ENCODE assay signal across 8 cellular contexts in the genomic region with DNA sequence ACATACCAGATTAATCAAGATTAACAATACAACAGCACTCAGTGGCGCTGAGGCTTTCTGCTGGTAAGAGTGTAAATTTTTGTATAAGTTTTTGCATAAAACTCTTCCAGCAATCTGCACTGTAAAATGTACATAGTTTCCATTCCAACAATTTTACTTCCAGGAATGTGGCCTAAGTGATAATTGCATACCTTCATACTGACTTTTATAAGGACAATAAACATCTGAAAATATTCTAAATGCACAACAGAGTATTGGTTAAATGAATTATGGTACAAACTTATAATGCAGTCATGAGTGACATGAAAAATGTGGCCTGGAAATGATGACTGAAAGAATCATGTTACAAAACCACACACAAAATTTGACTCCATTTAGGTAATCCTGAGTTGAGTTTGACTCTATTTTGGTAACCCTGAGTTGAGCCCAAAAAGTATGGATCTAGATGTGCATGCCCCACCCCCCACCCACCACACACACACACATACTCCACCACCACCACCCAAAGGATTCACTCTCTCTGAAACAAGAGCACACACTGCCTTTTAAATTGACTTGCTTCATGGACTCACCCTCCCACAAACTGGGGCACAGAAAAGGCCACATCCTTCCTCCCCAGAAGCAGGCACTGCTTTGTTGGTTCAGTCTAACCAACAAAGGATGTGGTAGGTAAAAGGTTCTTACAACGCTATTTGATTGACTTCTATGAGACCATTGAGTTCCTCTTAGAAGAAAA.
DNase-seq lines count a peak whose midpoint lies in the region; ATAC-seq and TF ChIP-seq lines count a peak whose summit lies in the region.
"Had no signal": no experiment of that assay in that cellular context is flagged by ENCODE, and none has a peak within 500 bp of the region (broad histone marks: within the 10 kb centered on the region; RNA-seq: fewer than 3 reads in every experiment).

No MANE protein-coding gene starts in this region.

- no peak overlapping the region for H3K4me3 Mint-ChIP-seq in endodermal cell

- peaks cover 8% of the 10 kb centered on the region for H3K4me1 ChIP-seq in endodermal cell (ENCODE audit: control insufficient read depth, insufficient read depth, low read length)

- H3K4me1 Mint-ChIP-seq in endodermal cell: peaks cover 21% of the 10 kb centered on the region

- H3K27me3 Mint-ChIP-seq in endodermal cell (ENCODE audit: insufficient read depth): no peaks in the 10 kb centered on the region

- H3K36me3 ChIP-seq in endodermal cell (ENCODE audit: control insufficient read depth, insufficient read depth, low read length): no peaks in the 10 kb centered on the region

- no peaks in the 10 kb centered on the region for H3K9me3 Mint-ChIP-seq in endodermal cell

- no peaks in the 10 kb centered on the region for H3K27me3 ChIP-seq in endodermal cell (ENCODE audit: control insufficient read depth, insufficient read depth, low read length, poor library complexity, severe bottlenecking)

- H3K4me3 ChIP-seq in endodermal cell (ENCODE audit: low read length): no peak overlapping the region

- no peak for TF ChIP-seq CTCF in endodermal cell (conservative IDR thresholded peaks at IDR 0.05)

- peak; percentile 49 for DNase-seq in activated CD4-positive, CD25-positive, alpha-beta regulatory T cell treated with anti-CD3 and anti-CD28 coated beads, Interleukin-2, amount 50 U/mL, for 72 hours
- DNase-seq in endodermal cell: peak; percentile 33
- DNase-seq in stimulated activated CD8-positive, alpha-beta memory T cell treated with anti-CD3 and anti-CD28 coated beads, Interleukin-15, amount 100 ng/mL, for 48 hours (ENCODE audit: low read depth in 2 of 2): peak; percentile 63
- no peak for DNase-seq in NCI-H524 treated with DMSO at 0.1 percent for 48 hours (lab: John Stamatoyannopoulos, UW)
- no peak for DNase-seq in NCI-H2107 treated with DMSO at 0.1 percent for 48 hours (lab: John Stamatoyannopoulos, UW; ENCODE audit: unreplicated experiment)

- H3K36me3 Mint-ChIP-seq in endodermal cell (ENCODE audit: low read depth): peaks cover 21% of the 10 kb centered on the region

- 93% methylated on average over 1 of the region's 2 CpGs; no CpG with 5 or more reads in 1 of the 2 experiments for WGBS in endodermal cell (ENCODE audit: insufficient coverage in 1 of 2, insufficient read length in 1 of 2), 2 experiments

- peak overlapping the region; percentile 32 for H3K27ac Mint-ChIP-seq in endodermal cell

- no peak overlapping the region for H3K27ac ChIP-seq in endodermal cell (ENCODE audit: low read depth, low read length)
- H3K27ac ChIP-seq: epithelial cell of prostate had no signal

- no peak overlapping the region for H3K9ac ChIP-seq in endodermal cell (ENCODE audit: extremely low read depth, low read length, poor library complexity, severe bottlenecking)

- ATAC-seq in GM19023 (IDR thresholded peaks at IDR 0.05; ENCODE audit: unreplicated experiment): peak; percentile 39
- ATAC-seq in HG03354 (IDR thresholded peaks at IDR 0.05; ENCODE audit: poor library complexity, severe bottlenecking, unreplicated experiment): peak; percentile 58

- no peaks in the 10 kb centered on the region for H3K9me3 ChIP-seq in endodermal cell (ENCODE audit: control insufficient read depth, low read length)

Comparison
In these comparisons a context has a peak if more than half of its experiments do, and no peak if none do; other contexts are left out.
1. DNase-seq: peak in activated CD4-positive, CD25-positive, alpha-beta regulatory T cell treated with anti-CD3 and anti-CD28 coated beads, Interleukin-2, amount 50 U/mL, for 72 hours (single experiment), endodermal cell (single experiment) and stimulated activated CD8-positive, alpha-beta memory T cell treated with anti-CD3 and anti-CD28 coated beads, Interleukin-15, amount 100 ng/mL, for 48 hours (2 of 2); none in NCI-H524 treated with DMSO at 0.1 percent for 48 hours (single experiment) and NCI-H2107 treated with DMSO at 0.1 percent for 48 hours (single experiment).